In the genomic region with DNA sequence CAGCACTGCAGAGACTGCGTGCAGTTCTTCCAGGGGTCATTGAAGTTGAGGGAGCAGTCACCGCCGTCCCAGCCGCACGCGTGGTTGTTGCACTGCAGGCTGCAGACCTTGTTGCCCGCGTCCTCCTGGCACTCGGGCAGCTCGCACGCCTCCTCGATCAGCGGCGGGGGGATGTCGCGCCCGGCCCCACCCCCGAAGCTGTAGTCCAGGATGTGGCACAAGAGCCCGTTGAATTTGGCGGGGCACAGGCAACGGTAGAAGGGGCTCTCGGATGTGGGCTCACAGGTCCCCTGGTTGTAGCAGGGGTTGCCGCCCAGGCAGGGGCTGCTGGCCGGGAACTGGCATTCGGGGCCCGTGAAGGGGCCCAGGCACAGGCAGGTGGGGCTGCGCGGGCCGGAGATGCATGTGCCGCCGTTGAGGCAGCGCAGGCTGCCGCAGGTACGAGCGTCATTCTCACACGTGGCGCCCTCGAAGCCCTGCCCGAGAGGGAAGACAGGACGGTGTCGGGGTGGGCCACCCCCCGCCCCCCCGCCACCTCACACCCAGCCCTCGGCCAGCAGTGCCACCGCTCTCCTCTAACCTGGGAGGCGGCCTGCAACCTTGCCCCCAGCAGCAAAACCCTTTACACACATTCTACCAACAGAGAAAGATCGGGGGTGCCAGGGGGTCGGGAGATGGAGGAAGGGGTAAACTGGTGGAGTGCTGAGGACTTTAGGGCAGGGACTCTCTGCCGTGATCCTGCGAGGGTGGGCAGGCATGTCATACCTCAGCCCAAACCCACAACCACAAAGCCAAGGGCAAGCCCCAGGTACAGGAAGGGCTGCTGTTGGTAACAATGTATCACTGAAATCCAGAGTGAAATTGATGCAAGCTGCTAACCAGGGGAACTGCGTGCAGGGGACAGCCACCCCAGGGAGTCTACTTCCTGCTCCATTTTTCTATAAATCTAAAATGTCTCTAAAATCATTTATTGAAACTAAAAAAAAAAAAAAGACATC, we compare ENCODE assay signal across 29 cellular contexts.
"Had no signal": no experiment of that assay in that cellular context is flagged by ENCODE, and none has a peak within 500 bp of the region (broad histone marks: within the 10 kb centered on the region; RNA-seq: fewer than 3 reads in every experiment).

No MANE protein-coding gene starts in this region.

- DNase-seq: dorsolateral prefrontal cortex; effector CD4-positive, alpha-beta T cell; foreskin keratinocyte; heart left ventricle; left cardiac atrium; left lung; mesenchymal stem cell; mucosa of descending colon; naive B cell; nucleus accumbens; stimulated activated CD4-positive, alpha-beta T cell treated with anti-CD3 and anti-CD28 coated beads, Interleukin-12 subunit alpha, Interleukin-12 subunit beta, amount 100 ng/mL, for 4 hours; stimulated activated CD4-positive, alpha-beta T cell treated with anti-CD3 and anti-CD28 coated beads, Interleukin-1b, Interleukin-23, amount 100 ng/mL, for 48 hours; stimulated activated CD4-positive, alpha-beta T cell treated with anti-CD3 and anti-CD28 coated beads, Interleukin-4, amount 100 ng/mL, for 1 hour; stimulated activated CD8-positive, alpha-beta memory T cell treated with anti-CD3 and anti-CD28 coated beads, Interleukin-4, amount 100 ng/mL, for 48 hours; stimulated activated naive CD4-positive, alpha-beta T cell; substantia nigra; testis; tibial artery had no signal

- ATAC-seq: foreskin keratinocyte, gastroesophageal sphincter, heart left ventricle, left cardiac atrium, left lung, mucosa of descending colon, sciatic nerve had no signal

- H3K27me3 Mint-ChIP-seq: naive B cell, type B pancreatic cell had no signal

- H3K4me3 Mint-ChIP-seq: mesothelial cell of epicardium, naive B cell, nephron, neural progenitor cell, type B pancreatic cell had no signal

- H3K27ac ChIP-seq: dorsolateral prefrontal cortex, epithelial cell of prostate, esophagus muscularis mucosa, foreskin keratinocyte, gastroesophageal sphincter, heart left ventricle, hepatocyte, left lung, neural progenitor cell, prostate gland, right atrium auricular region, testis, tibial artery had no signal

- H3K27ac Mint-ChIP-seq: mesothelial cell of epicardium, naive B cell, nephron, neural progenitor cell, type B pancreatic cell had no signal

- H3K9me3 Mint-ChIP-seq: mesothelial cell of epicardium, naive B cell, nephron, neural progenitor cell, type B pancreatic cell had no signal

- H3K4me1 Mint-ChIP-seq: mesothelial cell of epicardium, naive B cell, nephron had no signal
